Comparison of ENCODE assay signal across 23 cellular contexts in the genomic region with DNA sequence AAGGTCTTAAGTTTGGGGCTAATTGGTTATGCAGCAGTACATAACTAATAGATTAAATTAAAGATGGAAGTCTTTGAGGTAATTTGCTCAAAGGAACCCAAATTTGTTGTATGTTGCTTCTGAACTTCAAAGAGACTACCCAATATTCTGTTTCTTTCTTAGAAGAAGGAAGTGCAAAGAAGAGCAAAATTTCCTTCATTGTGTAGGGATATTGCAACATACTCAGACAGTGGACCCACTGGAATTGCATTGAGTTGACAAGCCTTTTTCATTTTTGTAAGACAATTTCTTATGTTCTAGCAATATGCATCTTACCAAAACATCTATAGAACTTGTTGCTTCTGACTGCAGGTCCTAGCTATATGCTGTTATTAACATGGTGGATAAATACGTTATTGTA.
"Had no signal": no experiment of that assay in that cellular context is flagged by ENCODE, and none has a peak within 500 bp of the region (broad histone marks: within the 10 kb centered on the region; RNA-seq: fewer than 3 reads in every experiment).

No MANE protein-coding gene starts in this region.

- H3K4me3 ChIP-seq: left lung, lung, mucosa of descending colon, ovary, right atrium auricular region, sigmoid colon, spleen, suprapubic skin, thoracic aorta, tibial artery, upper lobe of right lung had no signal

- H3K27ac ChIP-seq: left lung, ovary, right atrium auricular region, sigmoid colon, spleen, suprapubic skin, thoracic aorta, tibial artery, upper lobe of right lung had no signal

- H3K36me3 ChIP-seq: left lung, ovary, right atrium auricular region, sigmoid colon, spleen, suprapubic skin, thoracic aorta, tibial artery, upper lobe of right lung had no signal

- DNase-seq: hypothalamus; immature natural killer cell; kidney; left colon; left lung; mesendoderm; mucosa of descending colon; naive thymus-derived CD4-positive, alpha-beta T cell; ovary; sigmoid colon; small intestine; spleen; stimulated activated CD4-positive, alpha-beta T cell treated with anti-CD3 and anti-CD28 coated beads, Interleukin-4, amount 100 ng/mL, for 24 hours; stimulated activated naive CD4-positive, alpha-beta T cell; tibial artery; trophoblast cell; upper lobe of right lung had no signal

- H3K4me1 ChIP-seq: left lung, right atrium auricular region, sigmoid colon, spleen, suprapubic skin, tibial artery, upper lobe of right lung had no signal

- ATAC-seq: left colon; left lung; mucosa of descending colon; naive thymus-derived CD4-positive, alpha-beta T cell; natural killer cell treated with Interleukin-12 subunit alpha and Interleukin-12 subunit beta and Interleukin-15 and Interleukin-18, amount 100 ng/mL, for 72 hours; stimulated activated effector memory CD8-positive, alpha-beta T cell treated with anti-CD3 and anti-CD28 coated beads, Interleukin-12 subunit alpha, Interleukin-12 subunit beta, amount 100 ng/mL, for 72 hours; upper lobe of right lung had no signal

- H3K27me3 ChIP-seq: left lung, ovary, right atrium auricular region, sigmoid colon, spleen, suprapubic skin, tibial artery, upper lobe of right lung had no signal

- H3K9me3 ChIP-seq: left lung, mucosa of descending colon, ovary, right atrium auricular region, sigmoid colon, spleen, suprapubic skin, thoracic aorta, tibial artery, upper lobe of right lung had no signal
